In genomic region chr1:28088168-28088961, GRCh38 we compare ENCODE assay signal across 8 cellular contexts. TPM values are rescaled to one million over a fixed set of nuclear protein-coding genes. Genes with fewer than 3 reads are reported as not detected.
DNase-seq lines count a peak whose midpoint lies in the region; ATAC-seq, FAIRE-seq and TF ChIP-seq lines count a peak whose summit lies in the region.

Gene EYA3 (minus strand): TSS chr1:28088610. CDS start chr1:28058026, 30,584 bp downstream.

- 0 to 1% (median 0%) methylated on average over 44 of the region's 44 CpGs for WGBS in small intestine, 3 donors

- no peak for TF ChIP-seq CTCF in AG04449 (IDR thresholded peaks at IDR 0.05; ENCODE audit: insufficient read depth, low read length, missing control alignments)
- no peak for TF ChIP-seq CTCF in WI38 (IDR thresholded peaks at IDR 0.05; ENCODE audit: low read depth, low read length)
- no peak for TF ChIP-seq CTCF in bronchial epithelial cell (IDR thresholded peaks at IDR 0.05; ENCODE audit: insufficient read depth, low read length, severe bottlenecking)

- no peaks in the 10 kb centered on the region for H3K9me3 ChIP-seq in small intestine (ENCODE audit: control insufficient read depth, low read depth)

- POLR2A ChIA-PET in AG04449 (lab: Yijun Ruan, JAX), result interaction anchor here (0.5 to 2.1 kb wide), 12 partner anchors 9 to 225 kb away, joined by 3 to 9 read pairs (median 4); partner anchors contain the start of gene ATP5IF1

- peak within 1 kb of the TSS; percentile 84 to 95 for H3K27ac ChIP-seq in small intestine (ENCODE audit: low read depth in 1 of 2, low read length in 1 of 2)

- H3K27me3 ChIP-seq in bronchial epithelial cell (ENCODE audit: control insufficient read depth, insufficient read depth, low read length) (no peaks in the 10 kb centered on the region), small intestine (ENCODE audit: control insufficient read depth in 2 of 2, insufficient read depth in 2 of 2, low read length in 2 of 2) (no peaks in the 10 kb centered on the region)

- FAIRE-seq in bronchial epithelial cell (lab: Jason Lieb, UNC) (no peak), small intestine (lab: Jason Lieb, UNC) (no peak)

- DNase-seq in AG04449 (ENCODE audit: low read depth, low spot score), result peak; percentile 73
- DNase-seq in NCI-H2227 treated with DMSO at 0.1 percent for 48 hours (lab: John Stamatoyannopoulos, UW), result peak; percentile 98
- peak; percentile 95 for DNase-seq in bronchial epithelial cell (ENCODE audit: low read depth)
- peak; percentile 100 for DNase-seq in iPS-NIHi11 (ENCODE audit: low spot score)
- peak; percentile 99 for DNase-seq in small intestine

- ATAC-seq in GM18907 (IDR thresholded peaks at IDR 0.05; ENCODE audit: unreplicated experiment), result peak; percentile 91
- peak; percentile 90 for ATAC-seq in HG03159 (IDR thresholded peaks at IDR 0.05; ENCODE audit: unreplicated experiment)

- CTCF ChIA-PET in AG04449 (lab: Yijun Ruan, JAX), result interaction anchor here (0.9 to 10.4 kb wide), 9 partner anchors 11 to 230 kb away, joined by 3 to 330 read pairs (median 6); no protein-coding TSS in a partner anchor

- H3K4me3 ChIP-seq in AG04449 (ENCODE audit: low read depth, low read length), result peak within 1 kb of the TSS; percentile 96
- H3K4me3 ChIP-seq in WI38 (ENCODE audit: low read depth, low read length), result peak within 1 kb of the TSS; percentile 85
- peak within 1 kb of the TSS; percentile 89 for H3K4me3 ChIP-seq in bronchial epithelial cell (ENCODE audit: low read depth, low read length)
- H3K4me3 ChIP-seq in small intestine (ENCODE audit: low read depth in 1 of 2, low read length in 2 of 2), result peak within 1 kb of the TSS; percentile 56 to 73

- peaks cover 0 to 3% of the 10 kb centered on the region in 2 donors for H3K4me1 ChIP-seq in small intestine (ENCODE audit: control insufficient read depth in 2 of 2, insufficient read depth in 1 of 2, low read depth in 1 of 2, low read length in 1 of 2)

- H3K36me3 ChIP-seq in bronchial epithelial cell (ENCODE audit: control insufficient read depth, insufficient read depth, low read length) (no peaks in the 10 kb centered on the region), small intestine (ENCODE audit: control insufficient read depth in 2 of 2, insufficient read depth in 2 of 2, low read length in 2 of 2) (no peaks in the 10 kb centered on the region)

RNA-seq across cellular contexts. Expression of gene EYA3, which starts in this region (rescaled TPM):
- 5.8 and 7.1 TPM in 2 replicates for total RNA-seq in bronchial epithelial cell
- polyA plus RNA-seq in small intestine, result 1 to 10 TPM; 3.2 to 7.9 (median 4.9) TPM

Comparison
In these comparisons a context has a peak if more than half of its experiments do, and no peak if none do; other contexts are left out.
1. Peak in every context shown above with its lines: DNase-seq, ATAC-seq, H3K4me3 ChIP-seq and H3K27ac ChIP-seq.